ENCODE assay signal across 28 cellular contexts in genomic region chr6:91341473-91341872, GRCh38.
"Had no signal": no experiment of that assay in that cellular context is flagged by ENCODE, and none has a peak within 500 bp of the region (broad histone marks: within the 10 kb centered on the region; RNA-seq: fewer than 3 reads in every experiment).

No MANE protein-coding gene starts in this region.

- H3K27me3 Mint-ChIP-seq: effector memory CD8-positive, alpha-beta T cell; naive thymus-derived CD4-positive, alpha-beta T cell; stimulated activated memory B cell treated with anti-CD40 and anti-IgM and Interleukin-4, amounts not matched to agents 10 μg/mL and 1 μg/mL and 100 μg/mL, for 72 hours had no signal

- ATAC-seq: effector memory CD8-positive, alpha-beta T cell; left lung; naive thymus-derived CD4-positive, alpha-beta T cell; psoas muscle; right cardiac atrium; stimulated activated memory B cell treated with anti-CD40 and anti-IgM and Interleukin-4, amounts not matched to agents 10 μg/mL and 1 μg/mL and 100 μg/mL, for 72 hours; stimulated activated naive CD8-positive, alpha-beta T cell treated with anti-CD3 and anti-CD28 coated beads, Interleukin-15, Interleukin-2, amounts not matched to agents 100 U/mL and 50 U/mL, for 24 hours had no signal

- H3K36me3 Mint-ChIP-seq: mesothelial cell of epicardium; naive thymus-derived CD4-positive, alpha-beta T cell; stimulated activated memory B cell treated with anti-CD40 and anti-IgM and Interleukin-4, amounts not matched to agents 10 μg/mL and 1 μg/mL and 100 μg/mL, for 72 hours; type B pancreatic cell had no signal

- FAIRE-seq: endometrium, islet of Langerhans had no signal

- H3K27ac Mint-ChIP-seq: effector memory CD8-positive, alpha-beta T cell; mesothelial cell of epicardium; naive thymus-derived CD4-positive, alpha-beta T cell; nephron; stimulated activated memory B cell treated with anti-CD40 and anti-IgM and Interleukin-4, amounts not matched to agents 10 μg/mL and 1 μg/mL and 100 μg/mL, for 72 hours; type B pancreatic cell had no signal

- H3K9me3 ChIP-seq: esophagus squamous epithelium, left lung, ovary, psoas muscle, sigmoid colon, spleen, testis, tibial artery had no signal

- H3K4me1 ChIP-seq: esophagus squamous epithelium, left lung, psoas muscle, sigmoid colon, spleen, testis, tibial artery had no signal

- H3K27me3 ChIP-seq: esophagus squamous epithelium, left lung, ovary, sigmoid colon, spleen, testis, tibial artery had no signal

- H3K9me3 Mint-ChIP-seq: nephron; stimulated activated memory B cell treated with anti-CD40 and anti-IgM and Interleukin-4, amounts not matched to agents 10 μg/mL and 1 μg/mL and 100 μg/mL, for 72 hours had no signal

- DNase-seq: cortex of kidney; effector memory CD8-positive, alpha-beta T cell; erythroblast; esophagus squamous epithelium; foreskin melanocyte; hypothalamus; left cardiac atrium; left lung; mesenchymal stem cell; naive thymus-derived CD4-positive, alpha-beta T cell; nucleus accumbens; ovary; posterior cingulate gyrus; psoas muscle; right cardiac atrium; sigmoid colon; spleen; stimulated activated CD4-positive, alpha-beta T cell treated with anti-CD3 and anti-CD28 coated beads, Interleukin-4, amount 100 ng/mL, for 4 hours; stimulated activated naive CD8-positive, alpha-beta T cell treated with anti-CD3 and anti-CD28 coated beads, Interleukin-15, Interleukin-2, amounts not matched to agents 100 U/mL and 50 U/mL, for 24 hours; substantia nigra; testis; tibial artery had no signal

- H3K27ac ChIP-seq: esophagus squamous epithelium, left lung, ovary, psoas muscle, sigmoid colon, spleen, testis, tibial artery had no signal

- H3K4me3 Mint-ChIP-seq: effector memory CD8-positive, alpha-beta T cell; mesothelial cell of epicardium; naive thymus-derived CD4-positive, alpha-beta T cell; nephron; stimulated activated memory B cell treated with anti-CD40 and anti-IgM and Interleukin-4, amounts not matched to agents 10 μg/mL and 1 μg/mL and 100 μg/mL, for 72 hours; type B pancreatic cell had no signal

- H3K4me1 Mint-ChIP-seq: mesothelial cell of epicardium; naive thymus-derived CD4-positive, alpha-beta T cell; stimulated activated memory B cell treated with anti-CD40 and anti-IgM and Interleukin-4, amounts not matched to agents 10 μg/mL and 1 μg/mL and 100 μg/mL, for 72 hours had no signal

- H3K4me3 ChIP-seq: esophagus squamous epithelium, left lung, ovary, psoas muscle, sigmoid colon, spleen, testis, tibial artery had no signal

- H3K36me3 ChIP-seq: esophagus squamous epithelium, left lung, ovary, sigmoid colon, spleen, tibial artery had no signal
